ENCODE assay signal across 9 cellular contexts in genomic region chr13:95300625-95301134, GRCh38. TPM values are rescaled to one million over a fixed set of nuclear protein-coding genes. Genes with fewer than 3 reads are reported as not detected.
DNase-seq lines count a peak whose midpoint lies in the region; ATAC-seq, FAIRE-seq and TF ChIP-seq lines count a peak whose summit lies in the region.
"Had no signal": no experiment of that assay in that cellular context is flagged by ENCODE, and none has a peak within 500 bp of the region (broad histone marks: within the 10 kb centered on the region; RNA-seq: fewer than 3 reads in every experiment).

No MANE protein-coding gene starts in this region.

- peaks cover 6% of the 10 kb centered on the region for H3K27me3 Mint-ChIP-seq in CD4-positive, CD25-positive, alpha-beta regulatory T cell

- peaks cover 0 to 3% (median 0%) of the 10 kb centered on the region in 7 donors for H3K9me3 Mint-ChIP-seq in CD4-positive, CD25-positive, alpha-beta regulatory T cell

- peak overlapping the region; percentile 83 for H3K4me3 ChIP-seq in CD4-positive, CD25-positive, alpha-beta regulatory T cell (ENCODE audit: low read depth, low read length)
- H3K4me3 ChIP-seq in Peyer's patch (peak overlapping the region; percentile 65 to 95 (median 72)), osteoblast (ENCODE audit: insufficient read depth, low read length) (peak overlapping the region; percentile 88)

- peaks cover 19% of the 10 kb centered on the region for H3K4me1 ChIP-seq in CD4-positive, CD25-positive, alpha-beta regulatory T cell (ENCODE audit: control insufficient read depth, insufficient read depth, low read length, poor library complexity, severe bottlenecking)
- H3K4me1 ChIP-seq in Peyer's patch: peaks cover 0 to 40% (median 2%) of the 10 kb centered on the region in 4 donors
- peaks cover 9% of the 10 kb centered on the region for H3K4me1 ChIP-seq in osteoblast (ENCODE audit: insufficient read depth, low read length)

- H3K9me3 ChIP-seq in CD4-positive, CD25-positive, alpha-beta regulatory T cell (ENCODE audit: control insufficient read depth in 2 of 2, low read length in 2 of 2): no peaks in the 10 kb centered on the region
- H3K9me3 ChIP-seq in Peyer's patch: no peaks in the 10 kb centered on the region
- no peaks in the 10 kb centered on the region for H3K9me3 ChIP-seq in osteoblast (ENCODE audit: low read depth, low read length)

- H4K20me1 ChIP-seq in osteoblast (ENCODE audit: insufficient read depth, low read length): peaks cover 4% of the 10 kb centered on the region

- H2AFZ ChIP-seq in osteoblast (ENCODE audit: low read length): peak overlapping the region; percentile 97

- no peaks in the 10 kb centered on the region for H3K27me3 ChIP-seq in CD4-positive, CD25-positive, alpha-beta regulatory T cell (ENCODE audit: control insufficient read depth, insufficient read depth, low read length)
- H3K27me3 ChIP-seq in Peyer's patch (no peaks in the 10 kb centered on the region), osteoblast (ENCODE audit: insufficient read depth, low read length) (no peaks in the 10 kb centered on the region)

- H3K36me3 Mint-ChIP-seq in CD4-positive, CD25-positive, alpha-beta regulatory T cell: no peaks in the 10 kb centered on the region

- peaks cover 6 to 40% (median 21%) of the 10 kb centered on the region in 4 donors for H3K4me1 Mint-ChIP-seq in CD4-positive, CD25-positive, alpha-beta regulatory T cell

- TF ChIP-seq POLR2A in Peyer's patch (IDR thresholded peaks at IDR 0.05): no peak

- H3K4me3 Mint-ChIP-seq in CD4-positive, CD25-positive, alpha-beta regulatory T cell: peak overlapping the region; percentile 90 to 93 (median 92)

- H3K27ac Mint-ChIP-seq in CD4-positive, CD25-positive, alpha-beta regulatory T cell: peak overlapping the region in 2 of 3 donors; percentile 50 to 88

- DNase-seq in CD4-positive, CD25-positive, alpha-beta regulatory T cell: peak; percentile 24 to 41 (median 26)
- DNase-seq in GM19240 (ENCODE audit: insufficient read length, low spot score): peak; percentile 29
- peak; percentile 44 to 73 (median 65) for DNase-seq in Peyer's patch
- peak; percentile 20 for DNase-seq in activated gamma-delta T cell treated with anti-CD3 and anti-CD28 coated beads, Interleukin-2, amount 50 U/mL, for 16 hours (ENCODE audit: low read depth)
- peak; percentile 77 for DNase-seq in glomerular visceral epithelial cell (ENCODE audit: extremely low spot score)
- peak; percentile 90 for DNase-seq in osteoblast (ENCODE audit: insufficient read length, low spot score, missing footprints)
- peak; percentile 53 for DNase-seq in urothelium cell line (ENCODE audit: low spot score)

- peak overlapping the region; percentile 97 for H3K4me2 ChIP-seq in osteoblast (ENCODE audit: insufficient read depth, low read length)

- TF ChIP-seq CTCF in Peyer's patch (IDR thresholded peaks at IDR 0.05) (peak in 3 of 6 experiments; percentile 2 to 9 (median 2)), osteoblast (IDR thresholded peaks at IDR 0.05; ENCODE audit: extremely low read depth, low read depth, low read length) (no peak)

- ATAC-seq in CD4-positive, CD25-positive, alpha-beta regulatory T cell (ENCODE audit: low read depth in 2 of 2): peak; percentile 38 to 47
- ATAC-seq in HG03354 (IDR thresholded peaks at IDR 0.05; ENCODE audit: poor library complexity, severe bottlenecking, unreplicated experiment): peak; percentile 42

- H3K79me2 ChIP-seq in osteoblast (ENCODE audit: insufficient read depth, low read length): peaks cover 19% of the 10 kb centered on the region

- H3K27ac ChIP-seq in CD4-positive, CD25-positive, alpha-beta regulatory T cell (ENCODE audit: insufficient read depth, low read length, poor library complexity, severe bottlenecking): no peak overlapping the region
- H3K27ac ChIP-seq in Peyer's patch: peak overlapping the region; percentile 69 to 87 (median 80)
- peak overlapping the region; percentile 51 for H3K27ac ChIP-seq in osteoblast (ENCODE audit: low read depth, low read length)

- FAIRE-seq in urothelium cell line (lab: Jason Lieb, UNC): no peak
- FAIRE-seq: colon had no signal

- no peaks in the 10 kb centered on the region for H3K36me3 ChIP-seq in CD4-positive, CD25-positive, alpha-beta regulatory T cell (ENCODE audit: control insufficient read depth, insufficient read depth, low read length)
- H3K36me3 ChIP-seq in Peyer's patch (no peaks in the 10 kb centered on the region), osteoblast (ENCODE audit: insufficient read depth, low read length) (no peaks in the 10 kb centered on the region)

RNA-seq across cellular contexts. Expression of gene ABCC4, which starts 0.6 kb away (rescaled TPM):
- total RNA-seq in CD4-positive, CD25-positive, alpha-beta regulatory T cell: 13.2 TPM
- 1 to 10 TPM; 3.9 to 6.9 (median 5.9) TPM for polyA plus RNA-seq in CD4-positive, CD25-positive, alpha-beta regulatory T cell
- 10 to 100 TPM in 3 of 4 donors, 1 to 10 TPM in 1; 7.2 to 81.7 (median 13.7) TPM for total RNA-seq in Peyer's patch
- total RNA-seq in osteoblast: 27.5 and 41.5 TPM in 2 replicates

Comparison
In these comparisons a context has a peak if more than half of its experiments do, and no peak if none do; other contexts are left out.
1. DNase-seq: peak in every context shown above with its lines; median percentile 90 in osteoblast; 77 in glomerular visceral epithelial cell; 65 in Peyer's patch; 53 in urothelium cell line; 29 in GM19240; 26 in CD4-positive, CD25-positive, alpha-beta regulatory T cell; 20 in activated gamma-delta T cell treated with anti-CD3 and anti-CD28 coated beads, Interleukin-2, amount 50 U/mL, for 16 hours.